In genomic region chr16:55331648-55332185, GRCh38 we compare ENCODE assay signal across 26 cellular contexts. TPM values are rescaled to one million over a fixed set of nuclear protein-coding genes. Genes with fewer than 3 reads are reported as not detected.
DNase-seq lines count a peak whose midpoint lies in the region; ATAC-seq and TF ChIP-seq lines count a peak whose summit lies in the region.
"Had no signal": no experiment of that assay in that cellular context is flagged by ENCODE, and none has a peak within 500 bp of the region (broad histone marks: within the 10 kb centered on the region; RNA-seq: fewer than 3 reads in every experiment).

No MANE protein-coding gene starts in this region.

- H3K4me3 ChIP-seq in cardiac muscle cell = peak overlapping the region; percentile 22
- H3K4me3 ChIP-seq in mesendoderm (ENCODE audit: low read length) = peak overlapping the region; percentile 48
- H3K4me3 ChIP-seq in skeletal muscle tissue (ENCODE audit: low read length in 3 of 3) = peak overlapping the region; percentile 12 to 30 (median 14)
- H3K4me3 ChIP-seq: skin epidermis, uterus had no signal

- ATAC-seq in Right ventricle myocardium superior (ENCODE audit: poor library complexity) = no peak
- no peak for ATAC-seq in GM19351 (IDR thresholded peaks at IDR 0.05; ENCODE audit: unreplicated experiment)
- no peak for ATAC-seq in GM18517 (IDR thresholded peaks at IDR 0.05; ENCODE audit: unreplicated experiment)
- ATAC-seq: activated CD4-positive, alpha-beta T cell treated with anti-CD3 and anti-CD28 coated beads for 36 hours; pancreas had no signal

- H3K36me3 ChIP-seq in cardiac muscle cell (no peaks in the 10 kb centered on the region), mesendoderm (ENCODE audit: control insufficient read depth, insufficient read depth, low read length) (no peaks in the 10 kb centered on the region), skeletal muscle tissue (ENCODE audit: control insufficient read depth in 3 of 3, insufficient read depth in 3 of 3, low read length in 3 of 3) (peaks cover 0 to 3% (median 0%) of the 10 kb centered on the region in 3 donors)
- H3K36me3 ChIP-seq: brain microvascular endothelial cell, pancreas, uterus had no signal

- H3K4me1 Mint-ChIP-seq in brain = no peaks in the 10 kb centered on the region
- H3K4me1 Mint-ChIP-seq: activated CD4-positive, alpha-beta T cell treated with anti-CD3 and anti-CD28 coated beads for 36 hours had no signal

- peak overlapping the region; percentile 74 for H3K4me2 ChIP-seq in mesendoderm (ENCODE audit: low read length)

- H3K27ac ChIP-seq in cardiac muscle cell (no peak overlapping the region), mesendoderm (ENCODE audit: low read depth, low read length) (no peak overlapping the region), skeletal muscle tissue (ENCODE audit: low read depth, low read length) (no peak overlapping the region)
- H3K27ac ChIP-seq: brain microvascular endothelial cell, epithelial cell of prostate, pancreas, uterus had no signal

- H2BK15ac ChIP-seq in mesendoderm (replicated peaks; ENCODE audit: low read depth) = no peak overlapping the region

- DNase-seq in cardiac muscle cell (ENCODE audit: low read depth in 1 of 2, low spot score in 1 of 2) (no peak), Right ventricle myocardium superior (no peak), mesendoderm (no peak)
- DNase-seq in central memory CD4-positive, alpha-beta T cell = no peak
- DNase-seq: 8988T; activated CD4-positive, alpha-beta T cell treated with anti-CD3 and anti-CD28 coated beads for 36 hours; brain microvascular endothelial cell; Calu3; dermis blood vessel endothelial cell; foreskin melanocyte; GF-D8; HFFc6; KG1; NCI-H1930; pancreas; stimulated activated CD4-positive, alpha-beta T cell treated with anti-CD3 and anti-CD28 coated beads, Interleukin-4, amount 100 ng/mL, for 4 hours; uterus had no signal

- H3K9me3 Mint-ChIP-seq in brain = peaks cover 0 to 7% (median 0%) of the 10 kb centered on the region in 5 experiments
- H3K9me3 Mint-ChIP-seq: activated T-helper 1 cell treated with anti-CD3 and anti-CD28 coated beads, Interleukin-12 subunit alpha, Interleukin-12 subunit beta, Interleukin-2, Interleukin-4 antibody, amounts not matched to agents 30 ng/mL and 10 ng/mL and 1 ng/mL, durations not matched to agents 14 hours and 24 hours and 36 hours had no signal

- peak overlapping the region; percentile 61 for H3K9ac ChIP-seq in mesendoderm (ENCODE audit: low read length)
- H3K9ac ChIP-seq in skeletal muscle tissue (ENCODE audit: low read depth in 1 of 3, low read length in 3 of 3) = no peak overlapping the region

- no peak overlapping the region for H3K18ac ChIP-seq in mesendoderm (ENCODE audit: low read length)

- no peaks in the 10 kb centered on the region for H3K79me2 ChIP-seq in mesendoderm (ENCODE audit: control insufficient read depth, insufficient read depth, low read length)

- H3K27me3 ChIP-seq in cardiac muscle cell = peaks cover 100% of the 10 kb centered on the region
- peaks cover 48% of the 10 kb centered on the region for H3K27me3 ChIP-seq in mesendoderm (ENCODE audit: insufficient read depth, low read length, poor library complexity)
- peaks cover 35 to 58% (median 43%) of the 10 kb centered on the region in 3 donors for H3K27me3 ChIP-seq in skeletal muscle tissue (ENCODE audit: control insufficient read depth in 3 of 3, insufficient read depth in 3 of 3, low read length in 3 of 3)
- H3K27me3 ChIP-seq: uterus had no signal

- H4K8ac ChIP-seq in mesendoderm (ENCODE audit: low read depth, low read length) = no peak overlapping the region

- no peak overlapping the region for H3K4ac ChIP-seq in mesendoderm (ENCODE audit: low read depth, low read length)

- intact Hi-C loops in Right ventricle myocardium superior (cut with DNase I) = no loop called here

- H2BK5ac ChIP-seq in mesendoderm (ENCODE audit: low read length) = no peak overlapping the region

- H3K23ac ChIP-seq in mesendoderm (ENCODE audit: low read length) = no peak overlapping the region

- no peaks in the 10 kb centered on the region for H3K4me1 ChIP-seq in cardiac muscle cell (ENCODE audit: low read depth)
- H3K4me1 ChIP-seq in mesendoderm (ENCODE audit: control insufficient read depth, low read depth, low read length) = no peaks in the 10 kb centered on the region
- H3K4me1 ChIP-seq in skeletal muscle tissue (ENCODE audit: control insufficient read depth in 3 of 3, insufficient read depth in 3 of 3, low read length in 3 of 3) = peaks cover 4 to 12% (median 8%) of the 10 kb centered on the region in 3 donors
- H3K4me1 ChIP-seq: pancreas, uterus had no signal

- no peak overlapping the region for H2BK120ac ChIP-seq in mesendoderm (ENCODE audit: low read depth, low read length)

- no peak for TF ChIP-seq CTCF in cardiac muscle cell (IDR thresholded peaks at IDR 0.05; ENCODE audit: low read depth, low read length)
- TF ChIP-seq CTCF in brain (conservative IDR thresholded peaks at IDR 0.05) = no peak

- no peaks in the 10 kb centered on the region for H3K9me3 ChIP-seq in cardiac muscle cell (ENCODE audit: low read depth)
- no peaks in the 10 kb centered on the region for H3K9me3 ChIP-seq in skeletal muscle tissue (ENCODE audit: control insufficient read depth in 3 of 3, low read length in 3 of 3)
- H3K9me3 ChIP-seq: pancreas, uterus had no signal

- no peak overlapping the region for H4K5ac ChIP-seq in mesendoderm (ENCODE audit: low read length)

- H3K36me3 Mint-ChIP-seq in brain = no peaks in the 10 kb centered on the region
- H3K36me3 Mint-ChIP-seq: activated naive CD8-positive, alpha-beta T cell had no signal

- no peaks in the 10 kb centered on the region for H3K79me1 ChIP-seq in mesendoderm (ENCODE audit: low read length)

- H2AK5ac ChIP-seq in mesendoderm (ENCODE audit: low read length) = no peak overlapping the region

- H3K56ac ChIP-seq in mesendoderm (ENCODE audit: low read length) = peak overlapping the region; percentile 76

- WGBS in mesendoderm (ENCODE audit: extremely low coverage, insufficient coverage, low lambda C conversion rate) = no CpG with 5 or more reads among the region's 28 CpGs

- no peak overlapping the region for H3K27ac Mint-ChIP-seq in brain
- H3K27ac Mint-ChIP-seq: activated CD4-positive, alpha-beta T cell treated with anti-CD3 and anti-CD28 coated beads for 36 hours; activated naive CD8-positive, alpha-beta T cell; activated T-helper 1 cell treated with anti-CD3 and anti-CD28 coated beads, Interleukin-12 subunit alpha, Interleukin-12 subunit beta, Interleukin-2, Interleukin-4 antibody, amounts not matched to agents 30 ng/mL and 10 ng/mL and 1 ng/mL, durations not matched to agents 14 hours and 24 hours and 36 hours; HFFc6 had no signal

- H3K27me3 Mint-ChIP-seq in brain = peaks cover 96% of the 10 kb centered on the region

- H3K4me3 Mint-ChIP-seq in brain = peak overlapping the region; percentile 18 to 79 (median 64)
- H3K4me3 Mint-ChIP-seq: activated CD4-positive, alpha-beta T cell treated with anti-CD3 and anti-CD28 coated beads for 36 hours; activated T-helper 1 cell treated with anti-CD3 and anti-CD28 coated beads, Interleukin-12 subunit alpha, Interleukin-12 subunit beta, Interleukin-2, Interleukin-4 antibody, amounts not matched to agents 30 ng/mL and 10 ng/mL and 1 ng/mL, durations not matched to agents 14 hours and 24 hours and 36 hours; HFFc6 had no signal

RNA-seq across cellular contexts. Expression of gene IRX6, which starts 7.7 kb away (rescaled TPM):
- total RNA-seq in cardiac muscle cell = 0.07 and 0.09 TPM in 2 replicates
- polyA plus RNA-seq in cardiac muscle cell = 0.15 and 0.31 TPM in 2 replicates
- 1.4 TPM for total RNA-seq in Right ventricle myocardium superior
- polyA plus RNA-seq in brain (ENCODE audit: insufficient read depth, low read depth, low replicate concordance) = 0.10 TPM
- polyA plus RNA-seq in mesendoderm (2013, experiment 1 of 2) = 0.06 TPM
- 0.07 TPM for polyA plus RNA-seq in mesendoderm (2013, experiment 2 of 2)
- total RNA-seq in skeletal muscle tissue = not detected
- total RNA-seq: activated CD4-positive, alpha-beta T cell treated with anti-CD3 and anti-CD28 coated beads for 36 hours; activated T-helper 1 cell treated with anti-CD3 and anti-CD28 coated beads, Interleukin-12 subunit alpha, Interleukin-12 subunit beta, Interleukin-2, Interleukin-4 antibody, amounts not matched to agents 30 ng/mL and 10 ng/mL and 1 ng/mL, durations not matched to agents 14 hours and 24 hours and 36 hours; Calu3; dermis blood vessel endothelial cell; HFFc6; liver had no signal
- polyA plus RNA-seq: liver had no signal
